Comparison of ENCODE assay signal across 10 cellular contexts in genomic region chr2:218003265-218003950, GRCh38. TPM values are rescaled to one million over a fixed set of nuclear protein-coding genes. Genes with fewer than 3 reads are reported as not detected.
DNase-seq lines count a peak whose midpoint lies in the region; ATAC-seq and TF ChIP-seq lines count a peak whose summit lies in the region.
"Had no signal": no experiment of that assay in that cellular context is flagged by ENCODE, and none has a peak within 500 bp of the region (broad histone marks: within the 10 kb centered on the region; RNA-seq: fewer than 3 reads in every experiment).

No MANE protein-coding gene starts in this region.

- H3K79me2 ChIP-seq in ACC112 (ENCODE audit: control insufficient read depth, insufficient read depth, low read length, unreplicated experiment) (peaks cover 47% of the 10 kb centered on the region), fibroblast of lung (ENCODE audit: control insufficient read depth, insufficient read depth, low read length) (peaks cover 29% of the 10 kb centered on the region)

- H3K36me3 ChIP-seq in ACC112 (ENCODE audit: insufficient read depth, low read length) (no peaks in the 10 kb centered on the region), Peyer's patch (no peaks in the 10 kb centered on the region), fibroblast of lung (ENCODE audit: control insufficient read depth, insufficient read depth, low read length) (no peaks in the 10 kb centered on the region), ovary (no peaks in the 10 kb centered on the region)

- no peak for ATAC-seq in HG03159 (IDR thresholded peaks at IDR 0.05; ENCODE audit: unreplicated experiment)

- 13 to 23% (median 19%) methylated on average over 11 of the region's 11 CpGs for WGBS in ovary, 3 donors

- H3K4me1 ChIP-seq in ACC112 (ENCODE audit: control insufficient read depth, insufficient read depth, low read length, unreplicated experiment) (peaks cover 69% of the 10 kb centered on the region), Peyer's patch (no peaks in the 10 kb centered on the region), fibroblast of lung (ENCODE audit: control insufficient read depth, extremely low read depth, insufficient read depth, low read length) (peaks cover 8% of the 10 kb centered on the region), ovary (ENCODE audit: insufficient read depth) (peaks cover 35% of the 10 kb centered on the region)

- H3K9ac ChIP-seq in fibroblast of lung (ENCODE audit: insufficient read depth, low read length) = peak overlapping the region; percentile 16

- peaks cover 1% of the 10 kb centered on the region for H4K20me1 ChIP-seq in fibroblast of lung (ENCODE audit: control insufficient read depth, extremely low read depth, insufficient read depth, low read length)

- H3K4me3 ChIP-seq in ACC112 (ENCODE audit: low read depth, low read length) (peak overlapping the region; percentile 78), Peyer's patch (peak overlapping the region in 1 of 4 donors; percentile 20), fibroblast of lung (replicated peaks in 1 of 4; ENCODE audit: control extremely low read depth in 1 of 4, insufficient read depth in 1 of 4, low read depth in 3 of 4, low read length in 4 of 4) (peak overlapping the region in 3 of 4 experiments; percentile 42 to 83 (median 81)), ovary (peak overlapping the region; percentile 49)

- H3K27me3 ChIP-seq in ACC112 (ENCODE audit: insufficient read depth, low read length) = no peaks in the 10 kb centered on the region
- no peaks in the 10 kb centered on the region for H3K27me3 ChIP-seq in Peyer's patch
- no peaks in the 10 kb centered on the region for H3K27me3 ChIP-seq in fibroblast of lung (ENCODE audit: control insufficient read depth, insufficient read depth, low read length)
- no peaks in the 10 kb centered on the region for H3K27me3 ChIP-seq in ovary

- no peak for TF ChIP-seq EP300 in ovary (IDR thresholded peaks at IDR 0.05)

- no peak for DNase-seq in Peyer's patch
- peak; percentile 71 to 85 for DNase-seq in fibroblast of lung (ENCODE audit: low read depth in 2 of 2)
- DNase-seq in ovary = peak; percentile 72 to 82 (median 78)
- DNase-seq in NCI-H1417 (lab: John Stamatoyannopoulos, UW) = no peak
- DNase-seq in AG08395 (ENCODE audit: low spot score) = no peak
- no peak for DNase-seq in NCI-H82 (lab: John Stamatoyannopoulos, UW)
- DNase-seq: activated naive CD4-positive, alpha-beta T cell treated with Interleukin-2 at 50 U/mL for 16 hours; CD4-positive, alpha-beta memory T cell had no signal

- TF ChIP-seq POLR2A in Peyer's patch (IDR thresholded peaks at IDR 0.05) (no peak), ovary (IDR thresholded peaks at IDR 0.05) (no peak)

- H3K27ac ChIP-seq in ACC112 (ENCODE audit: low read depth, low read length) (peak overlapping the region; percentile 93), Peyer's patch (peak overlapping the region; percentile 36 to 75 (median 65)), fibroblast of lung (ENCODE audit: insufficient read depth, low read length) (peak overlapping the region; percentile 79), ovary (peak overlapping the region; percentile 47 to 93)

- TF ChIP-seq CTCF in Peyer's patch (IDR thresholded peaks at IDR 0.05) = no peak
- TF ChIP-seq CTCF in fibroblast of lung (conservative IDR thresholded peaks at IDR 0.05 in 1 of 2, IDR thresholded peaks at IDR 0.05 in 1 of 2; ENCODE audit: low read depth in 1 of 2, low read length in 2 of 2) = no peak
- no peak for TF ChIP-seq CTCF in ovary (IDR thresholded peaks at IDR 0.05)

- intact Hi-C loops in ovary (cut with DNase I) = no loop called here

- H2AFZ ChIP-seq in ACC112 (ENCODE audit: low read length, unreplicated experiment) (peak overlapping the region; percentile 46), fibroblast of lung (ENCODE audit: low read length) (no peak overlapping the region)

- H3K9me3 ChIP-seq in Peyer's patch = no peaks in the 10 kb centered on the region
- no peaks in the 10 kb centered on the region for H3K9me3 ChIP-seq in fibroblast of lung (ENCODE audit: control insufficient read depth, insufficient read depth, low read depth, low read length)
- H3K9me3 ChIP-seq in ovary = no peaks in the 10 kb centered on the region

- peak overlapping the region; percentile 17 for H3K4me2 ChIP-seq in fibroblast of lung (ENCODE audit: extremely low read depth, insufficient read depth, low read length)

RNA-seq across cellular contexts. Expression of gene TNS1, which starts 0.6 kb away (rescaled TPM):
- total RNA-seq in Peyer's patch (100 to 1,000 TPM in 2 of 4 donors, 10 to 100 TPM in 2; 23.1 to 156 (median 81.1) TPM), fibroblast of lung (44.4 and 49.1 TPM in 2 replicates), ovary (100 to 1,000 TPM; 141 to 568 (median 366) TPM)
- polyA plus RNA-seq in fibroblast of lung (13.9 and 47.1 TPM in 2 replicates), ovary (100 to 1,000 TPM; 140 to 278 TPM)
- polyA plus RNA-seq in fibroblast of lung (2012) = 24.7 and 106 TPM in 2 replicates
- polyA minus RNA-seq in fibroblast of lung (ENCODE audit: low replicate concordance) = 212 and 695 TPM in 2 replicates
- polyA plus RNA-seq: CD4-positive, alpha-beta memory T cell had no signal

Comparison
In these comparisons a context has a peak if more than half of its experiments do, and no peak if none do; other contexts are left out.
1. DNase-seq: peak in fibroblast of lung (2 of 2) and ovary (5 of 5); none in Peyer's patch (0 of 3), NCI-H1417 (0 of 3), AG08395 (single experiment) and NCI-H82 (single experiment).
2. Peak in every context shown above with its lines, with median percentiles within 50 percentile points of each other: H3K27ac ChIP-seq.